ENCODE assay signal across 8 cellular contexts in genomic region chr16:3578610-3579551, GRCh38. TPM values are rescaled to one million over a fixed set of nuclear protein-coding genes. Genes with fewer than 3 reads are reported as not detected.
DNase-seq lines count a peak whose midpoint lies in the region; ATAC-seq and TF ChIP-seq lines count a peak whose summit lies in the region.

No MANE protein-coding gene starts in this region.

- peaks cover 13% of the 10 kb centered on the region for H3K36me3 Mint-ChIP-seq in brain

- no peak for TF ChIP-seq CTCF in brain (conservative IDR thresholded peaks at IDR 0.05)

- POLR2A ChIA-PET in HEK293T (lab: Yijun Ruan, JAX) = no interaction called here

- CTCF ChIA-PET in HEK293T (lab: Yijun Ruan, JAX) = no interaction called here

- peak; percentile 95 for DNase-seq in SW480 (ENCODE audit: low spot score)
- peak; percentile 35 for DNase-seq in stimulated activated CD8-positive, alpha-beta memory T cell treated with anti-CD3 and anti-CD28 coated beads, Interleukin-12 subunit alpha, Interleukin-12 subunit beta, amount 100 ng/mL, for 4 hours (ENCODE audit: low read depth)
- DNase-seq in DMS53 treated with DMSO at 0.1 percent for 48 hours (lab: John Stamatoyannopoulos, UW; ENCODE audit: unreplicated experiment) = no peak
- no peak for DNase-seq in HEK293T (ENCODE audit: extremely low spot score)

- H3K4me3 Mint-ChIP-seq in brain = no peak overlapping the region

- H3K27ac Mint-ChIP-seq in brain = peak overlapping the region in 4 of 5 experiments; percentile 26 to 92 (median 52)

- ATAC-seq in GM18517 (IDR thresholded peaks at IDR 0.05; ENCODE audit: unreplicated experiment) (peak; percentile 50), HG02885 (IDR thresholded peaks at IDR 0.05; ENCODE audit: poor library complexity, unreplicated experiment) (peak; percentile 62), GM18858 (IDR thresholded peaks at IDR 0.05; ENCODE audit: unreplicated experiment) (no peak)

- peaks cover 0 to 1% (median 0%) of the 10 kb centered on the region in 5 experiments for H3K9me3 Mint-ChIP-seq in brain

- H3K27me3 Mint-ChIP-seq in brain = peaks cover 3% of the 10 kb centered on the region

- peaks cover 13% of the 10 kb centered on the region for H3K4me1 Mint-ChIP-seq in brain

TF ChIP-seq in HEK293T, 16 proteins besides CTCF, POLR2A, EP300 and RAD21:
- TF ChIP-seq PKNOX1 (IDR thresholded peaks at IDR 0.05) = no peak
- no peak for TF ChIP-seq FOXK2 (IDR thresholded peaks at IDR 0.05)
- no peak for TF ChIP-seq FOXA1 (IDR thresholded peaks at IDR 0.05)
- TF ChIP-seq SUZ12 (IDR thresholded peaks at IDR 0.05) = no peak
- TF ChIP-seq FOXM1 (IDR thresholded peaks at IDR 0.05; ENCODE audit: borderline replicate concordance) = no peak
- no peak for TF ChIP-seq LEF1 (IDR thresholded peaks at IDR 0.05; ENCODE audit: borderline replicate concordance)
- TF ChIP-seq TARDBP (IDR thresholded peaks at IDR 0.05) = no peak
- TF ChIP-seq ZNF384 (IDR thresholded peaks at IDR 0.05) = no peak
- no peak for TF ChIP-seq NFRKB (IDR thresholded peaks at IDR 0.05)
- TF ChIP-seq SP1 (IDR thresholded peaks at IDR 0.05) = no peak
- TF ChIP-seq ELF4 (IDR thresholded peaks at IDR 0.05) = no peak
- TF ChIP-seq CTBP1 (IDR thresholded peaks at IDR 0.05; ENCODE audit: borderline replicate concordance) = no peak
- no peak for TF ChIP-seq HDGF (IDR thresholded peaks at IDR 0.05; ENCODE audit: borderline replicate concordance)
- no peak for TF ChIP-seq ARNT (IDR thresholded peaks at IDR 0.05)
- no peak for TF ChIP-seq BHLHE40 (IDR thresholded peaks at IDR 0.05; ENCODE audit: borderline replicate concordance)
- no peak for TF ChIP-seq L3MBTL2 (conservative IDR thresholded peaks at IDR 0.05)

RNA-seq across cellular contexts. Expression of gene NLRC3, which starts 1.7 kb away (rescaled TPM):
- 0.14 TPM for polyA plus RNA-seq in brain (ENCODE audit: insufficient read depth, low read depth, low replicate concordance)

RNA-seq across cellular contexts. Expression of gene SLX4, which starts 32.5 kb away (rescaled TPM):
- polyA plus RNA-seq in brain (ENCODE audit: insufficient read depth, low read depth, low replicate concordance) = 6.3 TPM

Comparison
In these comparisons a context has a peak if more than half of its experiments do, and no peak if none do; other contexts are left out.
1. DNase-seq: peak in SW480 (single experiment) and stimulated activated CD8-positive, alpha-beta memory T cell treated with anti-CD3 and anti-CD28 coated beads, Interleukin-12 subunit alpha, Interleukin-12 subunit beta, amount 100 ng/mL, for 4 hours (single experiment); none in DMS53 treated with DMSO at 0.1 percent for 48 hours (single experiment) and HEK293T (single experiment).